ENCODE assay signal across 1 cellular context in the genomic region with DNA sequence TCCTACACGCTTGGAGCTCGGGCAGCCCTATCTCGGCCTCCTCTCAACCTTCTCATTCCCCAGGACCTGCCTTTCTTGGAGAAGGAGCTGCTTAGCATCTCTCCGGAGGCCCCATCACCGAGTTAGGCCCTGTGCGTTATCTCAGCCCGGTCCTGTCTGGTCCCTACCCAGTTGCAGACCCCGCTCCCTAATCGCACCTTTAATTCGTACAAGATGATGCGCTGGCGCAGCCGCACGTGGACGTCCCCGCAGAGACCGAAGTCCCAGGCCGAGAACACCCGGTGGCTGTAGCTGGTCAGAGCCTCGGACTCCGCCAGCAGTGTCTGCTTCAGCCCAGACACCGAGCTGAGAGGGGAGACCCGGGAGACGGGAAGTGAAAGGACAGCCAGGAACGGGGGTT.
TF ChIP-seq lines count a peak whose summit lies in the region.

No MANE protein-coding gene starts in this region.

TF ChIP-seq in A549, 52 proteins besides CTCF, POLR2A, EP300 and RAD21 (continued from another document):
- TF ChIP-seq FOSB (CRISPR knock-in tag; IDR thresholded peaks at IDR 0.05) (no peak), HOXA7 (CRISPR knock-in tag; IDR thresholded peaks at IDR 0.05) (no peak), KDM1A (IDR thresholded peaks at IDR 0.05; ENCODE audit: low read depth) (no peak), HOXB13 (CRISPR knock-in tag; IDR thresholded peaks at IDR 0.05; ENCODE audit: low read depth) (no peak)
- TF ChIP-seq, protein P1, sequence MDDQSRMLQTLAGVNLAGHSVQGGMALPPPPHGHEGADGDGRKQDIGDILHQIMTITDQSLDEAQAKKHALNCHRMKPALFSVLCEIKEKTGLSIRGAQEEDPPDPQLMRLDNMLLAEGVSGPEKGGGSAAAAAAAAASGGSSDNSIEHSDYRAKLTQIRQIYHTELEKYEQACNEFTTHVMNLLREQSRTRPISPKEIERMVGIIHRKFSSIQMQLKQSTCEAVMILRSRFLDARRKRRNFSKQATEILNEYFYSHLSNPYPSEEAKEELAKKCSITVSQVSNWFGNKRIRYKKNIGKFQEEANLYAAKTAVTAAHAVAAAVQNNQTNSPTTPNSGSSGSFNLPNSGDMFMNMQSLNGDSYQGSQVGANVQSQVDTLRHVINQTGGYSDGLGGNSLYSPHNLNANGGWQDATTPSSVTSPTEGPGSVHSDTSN (IDR thresholded peaks at IDR 0.05): no peak
TF ChIP-seq in A549: peak in this region for 0.
